8 cellular contexts compared by ENCODE assay signal in the genomic region with DNA sequence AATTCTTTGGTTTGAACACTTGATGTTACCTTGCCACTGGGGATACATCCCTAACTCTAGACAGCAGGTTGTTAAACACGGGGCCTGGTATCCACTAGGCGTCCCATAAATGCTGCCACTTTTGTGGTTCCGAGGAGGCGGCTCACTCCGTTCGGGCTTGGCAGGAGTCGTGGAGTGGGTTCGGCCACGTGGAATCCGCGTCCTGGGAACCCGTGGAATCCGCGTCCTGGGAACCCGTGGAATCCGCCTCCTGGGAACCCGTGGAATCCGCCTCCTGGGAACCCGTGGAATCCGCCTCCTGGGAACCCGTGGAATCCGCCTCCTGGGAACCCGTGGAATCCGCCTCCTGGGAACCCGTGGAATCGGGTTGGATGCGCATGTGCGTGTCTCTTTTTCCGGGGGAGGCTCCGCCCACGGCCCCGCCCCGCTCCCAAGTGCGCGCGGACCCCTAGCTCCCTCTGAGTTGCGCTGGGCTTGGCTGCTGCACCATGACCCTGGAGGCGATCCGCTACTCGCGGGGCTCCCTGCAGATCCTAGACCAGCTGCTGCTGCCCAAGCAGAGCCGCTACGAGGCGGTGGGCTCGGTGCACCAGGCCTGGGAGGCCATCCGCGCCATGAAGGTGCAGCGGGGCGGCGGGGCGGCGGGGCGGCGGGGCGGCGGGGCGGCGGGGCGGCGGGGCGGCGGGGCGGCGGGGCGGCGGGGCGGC. TPM values are rescaled to one million over a fixed set of nuclear protein-coding genes. Genes with fewer than 3 reads are reported as not detected.
DNase-seq lines count a peak whose midpoint lies in the region; TF ChIP-seq lines count a peak whose summit lies in the region.

MRI1 (plus strand) TSS at position 422 of the 707 bp plus-strand sequence; CDS start at position 489, 67 bp downstream.

- H3K27me3 ChIP-seq in MM.1S (replicated peaks; ENCODE audit: insufficient read depth, low read length) = no peaks in the 10 kb centered on the region
- H3K27me3 ChIP-seq in trophoblast cell (ENCODE audit: insufficient read depth, low read length) = no peaks in the 10 kb centered on the region

- H2AFZ ChIP-seq in MM.1S (ENCODE audit: low read length) (peak within 1 kb of the TSS; percentile 83), trophoblast cell (ENCODE audit: insufficient read depth, low read length, poor library complexity) (peak within 1 kb of the TSS; percentile 85)

- peak within 1 kb of the TSS; percentile 85 for H3K18ac ChIP-seq in trophoblast cell (ENCODE audit: low read length)

- H4K91ac ChIP-seq in trophoblast cell (ENCODE audit: low read depth, low read length) = peak within 1 kb of the TSS; percentile 82

- H3K79me1 ChIP-seq in trophoblast cell (ENCODE audit: low read length) = peaks cover 7% of the 10 kb centered on the region

- no peak within 1 kb of the TSS for H2BK5ac ChIP-seq in trophoblast cell (ENCODE audit: low read depth, low read length, poor library complexity)

- H3K27ac ChIP-seq in MM.1S (ENCODE audit: low read length) (no peak within 1 kb of the TSS), adipose tissue (ENCODE audit: low read depth, low read length) (no peak within 1 kb of the TSS), trophoblast cell (ENCODE audit: low read depth, low read length) (no peak within 1 kb of the TSS)

- peak within 1 kb of the TSS; percentile 74 for H3K14ac ChIP-seq in trophoblast cell (ENCODE audit: low read length)

- WGBS in adipose tissue, 3 donors = 0 to 20% (median 1%) methylated on average over 48 to 65 of the region's 67 CpGs
- WGBS in trophoblast cell (ENCODE audit: extremely low coverage, insufficient coverage, insufficient read length) = no CpG with 5 or more reads among the region's 67 CpGs

- no peaks in the 10 kb centered on the region for H3K9me2 ChIP-seq in MM.1S (replicated peaks; ENCODE audit: insufficient read depth, low read length)

- H3K4me2 ChIP-seq in MM.1S (ENCODE audit: low read depth, low read length) (peak within 1 kb of the TSS; percentile 92), trophoblast cell (ENCODE audit: low read length) (peak within 1 kb of the TSS; percentile 81)

- DNase-seq in SKM-1 treated with dmso at 0.1 percent for 144 hours (lab: John Stamatoyannopoulos, UW; ENCODE audit: unreplicated experiment) = peak; percentile 50
- no peak for DNase-seq in SKM-1 (lab: John Stamatoyannopoulos, UW; ENCODE audit: unreplicated experiment)
- DNase-seq in MM.1S = peak; percentile 66
- DNase-seq in SW480 (ENCODE audit: low spot score) = peak; percentile 77
- peak; percentile 89 for DNase-seq in cardiac septum (ENCODE audit: low spot score)
- DNase-seq in trophoblast cell = peak; percentile 35 to 71
- DNase-seq in ureter (ENCODE audit: low spot score) = peak; percentile 84

- H3K36me3 ChIP-seq in MM.1S (replicated peaks; ENCODE audit: insufficient read depth, low read length) = no peaks in the 10 kb centered on the region
- peaks cover 43 to 55% of the 10 kb centered on the region in 2 experiments for H3K36me3 ChIP-seq in trophoblast cell (ENCODE audit: control insufficient read depth in 1 of 2, insufficient read depth in 2 of 2, low read length in 2 of 2)

- no peak within 1 kb of the TSS for H2BK12ac ChIP-seq in trophoblast cell (ENCODE audit: low read length)

- no peaks in the 10 kb centered on the region for H4K20me1 ChIP-seq in MM.1S (ENCODE audit: insufficient read depth, low read length)

- H3K4me1 ChIP-seq in MM.1S (ENCODE audit: low read length) = 0 out of 2 replicates have a peak, but pooled peaks cover 6% of the 10 kb centered on the region
- H3K4me1 ChIP-seq in trophoblast cell (ENCODE audit: control insufficient read depth in 1 of 2, insufficient read depth in 2 of 2, low read length in 2 of 2) = peaks cover 10 to 13% of the 10 kb centered on the region in 2 experiments

- H3F3A ChIP-seq in MM.1S (ENCODE audit: insufficient read depth, low read length) = no peaks in the 10 kb centered on the region

- H3K4me3 ChIP-seq in MM.1S (ENCODE audit: low read length) (peak within 1 kb of the TSS; percentile 91), trophoblast cell (ENCODE audit: low read depth, low read length) (peak within 1 kb of the TSS; percentile 93)

- no peak within 1 kb of the TSS for H2AK5ac ChIP-seq in trophoblast cell (ENCODE audit: low read length)

- H4K12ac ChIP-seq in trophoblast cell (ENCODE audit: low read depth, low read length) = peak within 1 kb of the TSS; percentile 17

- intact Hi-C loops in cardiac septum (cut with DNase I) = no loop called here

- H2BK120ac ChIP-seq in trophoblast cell (ENCODE audit: insufficient read depth, low read length, poor library complexity) = no peak within 1 kb of the TSS

- H3K79me2 ChIP-seq in MM.1S (ENCODE audit: low read length) (peaks cover 11% of the 10 kb centered on the region), trophoblast cell (ENCODE audit: control insufficient read depth, insufficient read depth, low read length, poor library complexity) (peaks cover 4% of the 10 kb centered on the region)

- TF ChIP-seq CTCF in MM.1S (IDR thresholded peaks at IDR 0.05; ENCODE audit: low read length) = no peak

- no peak within 1 kb of the TSS for H3K23ac ChIP-seq in trophoblast cell (ENCODE audit: low read length)

- peak within 1 kb of the TSS; percentile 68; the same call in 1 of the 2 replicates for H3K9ac ChIP-seq in MM.1S (ENCODE audit: low read length)
- peak within 1 kb of the TSS; percentile 70 for H3K9ac ChIP-seq in trophoblast cell (ENCODE audit: low read length)

- peak within 1 kb of the TSS; percentile 77 for H4K8ac ChIP-seq in trophoblast cell (ENCODE audit: low read depth, low read length)

- peak within 1 kb of the TSS; percentile 41 for H3K4ac ChIP-seq in trophoblast cell (ENCODE audit: low read depth, low read length)

- H3K9me3 ChIP-seq in MM.1S (replicated peaks; ENCODE audit: insufficient read depth, low read length) (no peaks in the 10 kb centered on the region), trophoblast cell (ENCODE audit: insufficient read depth, low read depth, low read length) (no peaks in the 10 kb centered on the region)

RNA-seq across cellular contexts. Expression of gene MRI1, which starts in this region (rescaled TPM):
- polyA plus RNA-seq in adipose tissue = 10 to 100 TPM; 12.4 to 33.5 (median 28.3) TPM
- total RNA-seq in cardiac septum = 15.4 TPM
- polyA plus RNA-seq in trophoblast cell (2013) = 24.5 and 25.8 TPM in 2 replicates
- total RNA-seq in ureter = 50.7 TPM
